8 cellular contexts compared by ENCODE assay signal in genomic region chr19:12884926-12885748, GRCh38. TPM values are rescaled to one million over a fixed set of nuclear protein-coding genes. Genes with fewer than 3 reads are reported as not detected.
DNase-seq lines count a peak whose midpoint lies in the region; ATAC-seq, FAIRE-seq and TF ChIP-seq lines count a peak whose summit lies in the region.

No MANE protein-coding gene starts in this region.

- intact Hi-C loops in activated CD4-positive, alpha-beta T cell treated with anti-CD3 and anti-CD28 coated beads for 36 hours (cut with DNase I, micrococcal nuclease): loop anchor here (1.0 to 5.0 kb wide), 9 partner anchors 34 to 266 kb away; partner anchors contain the start of genes CALR (in 2 of the 2), FARSA (in 1 of the 2), RNASEH2A (in 1 of the 2) and SYCE2 (in 1 of the 2)
- intact Hi-C loops in HepG2 (cut with micrococcal nuclease; ENCODE audit: unreplicated experiment): loop anchor here (1.0 kb wide), 1 partner anchor 80 kb away; no protein-coding TSS in a partner anchor

- H3K4me1 Mint-ChIP-seq in activated CD4-positive, alpha-beta T cell treated with anti-CD3 and anti-CD28 coated beads for 36 hours: peaks cover 25% of the 10 kb centered on the region

- no peaks in the 10 kb centered on the region for H3K36me3 ChIP-seq in HepG2 (replicated peaks in 1 of 2; ENCODE audit: control insufficient read depth in 1 of 2, insufficient read depth in 2 of 2, low read length in 2 of 2)

- 92% methylated on average over 15 of the region's 73 CpGs for WGBS in HepG2 (ENCODE audit: low lambda C conversion rate)

- TF ChIP-seq EP300 in HepG2 (IDR thresholded peaks at IDR 0.05; ENCODE audit: low read depth in 2 of 2, low read length in 2 of 2): no peak
- TF ChIP-seq EP300 in HepG2 (CRISPR knock-in tag; IDR thresholded peaks at IDR 0.05; ENCODE audit: borderline replicate concordance): no peak

- TF ChIP-seq CTCF in choroid plexus epithelial cell (conservative IDR thresholded peaks at IDR 0.05; ENCODE audit: low read depth, low read length): peak; percentile 69
- TF ChIP-seq CTCF in HepG2 (CRISPR knock-in tag; IDR thresholded peaks at IDR 0.05): peak; percentile 78

- peak overlapping the region; percentile 22; the same call in 1 of the 2 replicates for H3K9ac ChIP-seq in HepG2 (ENCODE audit: insufficient read depth, low read depth, low read length)

- FAIRE-seq in HepG2 (lab: Jason Lieb, UNC): no peak

- CTCF ChIA-PET in activated CD4-positive, alpha-beta T cell treated with anti-CD3 and anti-CD28 coated beads for 36 hours (lab: Charles Lee): interaction anchor here (0.6 to 3.7 kb wide), 19 partner anchors 12 to 267 kb away, joined by 3 to 36 read pairs (median 3); no protein-coding TSS in a partner anchor
- CTCF ChIA-PET in HepG2 (lab: Yijun Ruan, JAX; ENCODE audit: low intra/inter-chr PET ratio, low total read pairs): interaction anchor here (1.9 kb wide), 1 partner anchor 80 kb away, joined by 10 read pairs; no protein-coding TSS in a partner anchor

- POLR2A ChIA-PET in activated CD4-positive, alpha-beta T cell treated with anti-CD3 and anti-CD28 coated beads for 36 hours (lab: Charles Lee): interaction anchor here (0.5 to 1.2 kb wide), 8 partner anchors 12 to 206 kb away, joined by 3 to 15 read pairs (median 4); partner anchors contain the start of gene FARSA
- POLR2A ChIA-PET in HepG2 (lab: Yijun Ruan, JAX): interaction anchor here (0.6 to 1.4 kb wide), 7 partner anchors 12 to 444 kb away, joined by 3 to 6 read pairs (median 3); no protein-coding TSS in a partner anchor

- H3K4me2 ChIP-seq in HepG2 (ENCODE audit: low read depth, low read length): peak overlapping the region; percentile 80

- H3K4me3 ChIP-seq in choroid plexus epithelial cell (ENCODE audit: low read depth, low read length): peak overlapping the region; percentile 32
- peak overlapping the region; percentile 48 to 69 (median 59) for H3K4me3 ChIP-seq in HepG2 (replicated peaks in 1 of 3; ENCODE audit: insufficient read depth in 1 of 3, low read depth in 2 of 3, low read length in 3 of 3)

- no peaks in the 10 kb centered on the region for H4K20me1 ChIP-seq in HepG2 (ENCODE audit: insufficient read depth, low read length)

- H3K27me3 ChIP-seq in HepG2 (ENCODE audit: control insufficient read depth in 1 of 2, insufficient read depth in 2 of 2, low read length in 2 of 2): peaks cover 0 to 18% of the 10 kb centered on the region in 2 experiments; a peak in 3 of 5 replicates

- in situ Hi-C loops in HepG2 (cut with HindIII; ENCODE audit: extremely low pct_ligation_motif_present, low pct_unique_long_range_greater_than_20kb): no loop called here

- no peak overlapping the region for H3K27ac ChIP-seq in HepG2 (ENCODE audit: extremely low read length, insufficient read depth, low read length)

- peak; percentile 80 for TF ChIP-seq RAD21 in HepG2 (CRISPR knock-in tag; IDR thresholded peaks at IDR 0.05)

- ATAC-seq in GM18502 (IDR thresholded peaks at IDR 0.05; ENCODE audit: poor library complexity, unreplicated experiment): peak; percentile 34
- peak; percentile 82 for ATAC-seq in activated CD4-positive, alpha-beta T cell treated with anti-CD3 and anti-CD28 coated beads for 36 hours
- peak; percentile 76 for ATAC-seq in HepG2

- peaks cover 13% of the 10 kb centered on the region for H3K9me3 ChIP-seq in HepG2 (ENCODE audit: low read length)

- H3K9me3 Mint-ChIP-seq in activated CD4-positive, alpha-beta T cell treated with anti-CD3 and anti-CD28 coated beads for 36 hours (ENCODE audit: low read depth): peaks cover 4% of the 10 kb centered on the region

- peaks cover 36% of the 10 kb centered on the region for H3K4me1 ChIP-seq in HepG2 (ENCODE audit: insufficient read depth, low read length)

- H2AFZ ChIP-seq in HepG2 (ENCODE audit: low read length): no peak overlapping the region

- 0 out of 4 replicates have a peak, but pooled peaks of 1 of the 2 experiments have one; percentile 30 for TF ChIP-seq POLR2A in HepG2 (IDR thresholded peaks at IDR 0.05; ENCODE audit: insufficient read depth in 1 of 2, low read depth in 2 of 2, low read length in 2 of 2)

- H3K79me2 ChIP-seq in HepG2 (ENCODE audit: insufficient read depth, low read length): no peaks in the 10 kb centered on the region

- DNase-seq in NCI-H2081 treated with DMSO at 0.1 percent for 48 hours (lab: John Stamatoyannopoulos, UW) (peak; percentile 62), choroid plexus epithelial cell (ENCODE audit: low read depth) (peak; percentile 58), HepG2 (ENCODE audit: low spot score) (peak; percentile 29), NCI-H1105 (lab: John Stamatoyannopoulos, UW) (no peak), DMS79 treated with DMSO at 0.1 percent for 48 hours (lab: John Stamatoyannopoulos, UW) (no peak)
- peak; percentile 97 for DNase-seq in activated CD4-positive, alpha-beta T cell treated with anti-CD3 and anti-CD28 coated beads for 36 hours
- DNase-seq in stimulated activated CD4-positive, alpha-beta T cell treated with anti-CD3 and anti-CD28 coated beads, TNF-alpha, amount 100 ng/mL, for 4 hours (ENCODE audit: low read depth in 3 of 3): peak; percentile 79 to 82 (median 80)

- BruUV-seq in HepG2 (replicated peaks; lab: Mats Ljungman, UMichigan): no TSS peak

- no peaks in the 10 kb centered on the region for H3K36me3 Mint-ChIP-seq in activated CD4-positive, alpha-beta T cell treated with anti-CD3 and anti-CD28 coated beads for 36 hours (ENCODE audit: low read depth)

- peak overlapping the region; percentile 88 for H3K27ac Mint-ChIP-seq in activated CD4-positive, alpha-beta T cell treated with anti-CD3 and anti-CD28 coated beads for 36 hours

- H3K4me3 Mint-ChIP-seq in activated CD4-positive, alpha-beta T cell treated with anti-CD3 and anti-CD28 coated beads for 36 hours: peak overlapping the region; percentile 79

- no peaks in the 10 kb centered on the region for H3K27me3 Mint-ChIP-seq in activated CD4-positive, alpha-beta T cell treated with anti-CD3 and anti-CD28 coated beads for 36 hours

RNA-seq across cellular contexts. Expression of gene KLF1, which starts 1.9 kb away (rescaled TPM):
- under 1 TPM; 0.18 to 0.37 TPM for total RNA-seq in activated CD4-positive, alpha-beta T cell treated with anti-CD3 and anti-CD28 coated beads for 36 hours
- total RNA-seq in HepG2 (2016; rRNA removed; fragmentation: Illumina TruSeq; extraction: Trizol): not detected in 2 replicates
- total RNA-seq in HepG2 (2016; cell fraction: cytosol; rRNA removed; fragmentation: Illumina TruSeq; extraction: Trizol; ENCODE audit: low read depth): not detected in 2 replicates
- 0.06 TPM in 1 of 2 replicates, not detected in the other for total RNA-seq in HepG2 (2016; cell fraction: insoluble cytoplasmic fraction; rRNA removed; fragmentation: Illumina TruSeq; extraction: Trizol)
- total RNA-seq in HepG2 (2016; cell fraction: membrane; rRNA removed; fragmentation: Illumina TruSeq; extraction: Trizol): 0.10 TPM in 1 of 2 replicates, not detected in the other
- total RNA-seq in HepG2 (2016; cell fraction: nucleus; rRNA removed; fragmentation: Illumina TruSeq; extraction: Trizol): not detected in 2 replicates
- not detected in 2 replicates for polyA plus RNA-seq in HepG2 (2011; rRNA removed)
- 0.05 TPM in 1 of 2 replicates, not detected in the other for polyA plus RNA-seq in HepG2 (2011; cell fraction: cytosol; rRNA removed)
- polyA plus RNA-seq in HepG2 (2011; cell fraction: nucleus; rRNA removed): not detected in 2 replicates
- not detected in 2 replicates for polyA plus RNA-seq in HepG2 (2012)
- polyA plus RNA-seq in HepG2 (2016; cell fraction: cytosol; fragmentation: Illumina TruSeq; extraction: Trizol; ENCODE audit: low read depth): not detected in 2 replicates
- not detected in 2 replicates for polyA plus RNA-seq in HepG2 (2016; cell fraction: insoluble cytoplasmic fraction; fragmentation: Illumina TruSeq; extraction: Trizol; ENCODE audit: low read depth)
- polyA plus RNA-seq in HepG2 (2016; cell fraction: membrane; fragmentation: Illumina TruSeq; extraction: Trizol; ENCODE audit: low read depth): not detected in 2 replicates
- polyA plus RNA-seq in HepG2 (2016; cell fraction: nucleus; fragmentation: Illumina TruSeq; extraction: Trizol; ENCODE audit: insufficient read depth, low read depth): not detected in 2 replicates
- polyA minus RNA-seq in HepG2 (2011; rRNA and poly(A)+ RNA removed; ENCODE audit: low replicate concordance): 0.12 TPM in 1 of 2 replicates, not detected in the other
- polyA minus RNA-seq in HepG2 (2011; cell fraction: cytosol; rRNA and poly(A)+ RNA removed): not detected in 2 replicates
- not detected in 2 replicates for polyA minus RNA-seq in HepG2 (2011; cell fraction: nucleus; rRNA and poly(A)+ RNA removed)

RNA-seq across cellular contexts. Expression of gene DNASE2, which starts 3.9 kb away (rescaled TPM):
- total RNA-seq in activated CD4-positive, alpha-beta T cell treated with anti-CD3 and anti-CD28 coated beads for 36 hours: 10 to 100 TPM; 22.5 to 24.3 TPM
- 3.4 and 7.5 TPM in 2 replicates for total RNA-seq in HepG2 (2016; rRNA removed; fragmentation: Illumina TruSeq; extraction: Trizol)
- total RNA-seq in HepG2 (2016; cell fraction: cytosol; rRNA removed; fragmentation: Illumina TruSeq; extraction: Trizol; ENCODE audit: low read depth): 1.7 TPM in 2 replicates
- total RNA-seq in HepG2 (2016; cell fraction: insoluble cytoplasmic fraction; rRNA removed; fragmentation: Illumina TruSeq; extraction: Trizol): 3.7 and 7.7 TPM in 2 replicates
- total RNA-seq in HepG2 (2016; cell fraction: membrane; rRNA removed; fragmentation: Illumina TruSeq; extraction: Trizol): 2.8 and 3.4 TPM in 2 replicates
- 5.1 and 7.3 TPM in 2 replicates for total RNA-seq in HepG2 (2016; cell fraction: nucleus; rRNA removed; fragmentation: Illumina TruSeq; extraction: Trizol)
- 16.2 and 19.0 TPM in 2 replicates for polyA plus RNA-seq in HepG2 (2011; rRNA removed)
- polyA plus RNA-seq in HepG2 (2011; cell fraction: cytosol; rRNA removed): 15.9 and 21.4 TPM in 2 replicates
- 3.6 and 3.7 TPM in 2 replicates for polyA plus RNA-seq in HepG2 (2011; cell fraction: nucleus; rRNA removed)
- 4.7 and 9.6 TPM in 2 replicates for polyA plus RNA-seq in HepG2 (2012)
- 1.6 and 2.0 TPM in 2 replicates for polyA plus RNA-seq in HepG2 (2016; cell fraction: cytosol; fragmentation: Illumina TruSeq; extraction: Trizol; ENCODE audit: low read depth)
- 3.1 and 4.3 TPM in 2 replicates for polyA plus RNA-seq in HepG2 (2016; cell fraction: insoluble cytoplasmic fraction; fragmentation: Illumina TruSeq; extraction: Trizol; ENCODE audit: low read depth)
- polyA plus RNA-seq in HepG2 (2016; cell fraction: membrane; fragmentation: Illumina TruSeq; extraction: Trizol; ENCODE audit: low read depth): 2.1 and 2.2 TPM in 2 replicates
- 13.1 and 14.9 TPM in 2 replicates for polyA plus RNA-seq in HepG2 (2016; cell fraction: nucleus; fragmentation: Illumina TruSeq; extraction: Trizol; ENCODE audit: insufficient read depth, low read depth)
- polyA minus RNA-seq in HepG2 (2011; rRNA and poly(A)+ RNA removed; ENCODE audit: low replicate concordance): 20.7 and 57.6 TPM in 2 replicates
- polyA minus RNA-seq in HepG2 (2011; cell fraction: cytosol; rRNA and poly(A)+ RNA removed): 6.6 and 11.3 TPM in 2 replicates
- 1.8 and 3.6 TPM in 2 replicates for polyA minus RNA-seq in HepG2 (2011; cell fraction: nucleus; rRNA and poly(A)+ RNA removed)

RNA-seq across cellular contexts. Expression of gene GCDH, which starts 5.8 kb away (rescaled TPM):
- total RNA-seq in activated CD4-positive, alpha-beta T cell treated with anti-CD3 and anti-CD28 coated beads for 36 hours: 10 to 100 TPM; 36.2 to 41.1 TPM
- 35.0 and 38.0 TPM in 2 replicates for total RNA-seq in HepG2 (2016; rRNA removed; fragmentation: Illumina TruSeq; extraction: Trizol)
- 6.4 and 7.1 TPM in 2 replicates for total RNA-seq in HepG2 (2016; cell fraction: cytosol; rRNA removed; fragmentation: Illumina TruSeq; extraction: Trizol; ENCODE audit: low read depth)
- total RNA-seq in HepG2 (2016; cell fraction: insoluble cytoplasmic fraction; rRNA removed; fragmentation: Illumina TruSeq; extraction: Trizol): 32.3 and 35.4 TPM in 2 replicates
- 8.5 and 8.8 TPM in 2 replicates for total RNA-seq in HepG2 (2016; cell fraction: membrane; rRNA removed; fragmentation: Illumina TruSeq; extraction: Trizol)
- 27.9 and 29.6 TPM in 2 replicates for total RNA-seq in HepG2 (2016; cell fraction: nucleus; rRNA removed; fragmentation: Illumina TruSeq; extraction: Trizol)
- polyA plus RNA-seq in HepG2 (2011; rRNA removed): 15.1 and 16.4 TPM in 2 replicates
- polyA plus RNA-seq in HepG2 (2011; cell fraction: cytosol; rRNA removed): 20.4 and 29.2 TPM in 2 replicates
- polyA plus RNA-seq in HepG2 (2011; cell fraction: nucleus; rRNA removed): 66.4 and 76.8 TPM in 2 replicates
- 12.5 and 15.0 TPM in 2 replicates for polyA plus RNA-seq in HepG2 (2012)
- polyA plus RNA-seq in HepG2 (2016; cell fraction: cytosol; fragmentation: Illumina TruSeq; extraction: Trizol; ENCODE audit: low read depth): 4.3 and 4.6 TPM in 2 replicates
- 30.7 and 35.1 TPM in 2 replicates for polyA plus RNA-seq in HepG2 (2016; cell fraction: insoluble cytoplasmic fraction; fragmentation: Illumina TruSeq; extraction: Trizol; ENCODE audit: low read depth)
- 6.1 and 7.3 TPM in 2 replicates for polyA plus RNA-seq in HepG2 (2016; cell fraction: membrane; fragmentation: Illumina TruSeq; extraction: Trizol; ENCODE audit: low read depth)
- 59.5 and 61.0 TPM in 2 replicates for polyA plus RNA-seq in HepG2 (2016; cell fraction: nucleus; fragmentation: Illumina TruSeq; extraction: Trizol; ENCODE audit: insufficient read depth, low read depth)
- polyA minus RNA-seq in HepG2 (2011; rRNA and poly(A)+ RNA removed; ENCODE audit: low replicate concordance): 19.4 and 29.1 TPM in 2 replicates
- 9.4 TPM in 2 replicates for polyA minus RNA-seq in HepG2 (2011; cell fraction: cytosol; rRNA and poly(A)+ RNA removed)
- polyA minus RNA-seq in HepG2 (2011; cell fraction: nucleus; rRNA and poly(A)+ RNA removed): 18.4 and 21.8 TPM in 2 replicates

RNA-seq across cellular contexts. Expression of gene SYCE2, which starts 34.0 kb away (rescaled TPM):
- total RNA-seq in activated CD4-positive, alpha-beta T cell treated with anti-CD3 and anti-CD28 coated beads for 36 hours: 1 to 10 TPM; 2.7 to 3.5 TPM
- total RNA-seq in HepG2 (2016; rRNA removed; fragmentation: Illumina TruSeq; extraction: Trizol): 0.09 TPM in 1 of 2 replicates, not detected in the other
- total RNA-seq in HepG2 (2016; cell fraction: cytosol; rRNA removed; fragmentation: Illumina TruSeq; extraction: Trizol; ENCODE audit: low read depth): not detected in 2 replicates
- 0.19 TPM in 1 of 2 replicates, not detected in the other for total RNA-seq in HepG2 (2016; cell fraction: insoluble cytoplasmic fraction; rRNA removed; fragmentation: Illumina TruSeq; extraction: Trizol)
- not detected in 2 replicates for total RNA-seq in HepG2 (2016; cell fraction: membrane; rRNA removed; fragmentation: Illumina TruSeq; extraction: Trizol)
- not detected in 2 replicates for total RNA-seq in HepG2 (2016; cell fraction: nucleus; rRNA removed; fragmentation: Illumina TruSeq; extraction: Trizol)
- 0.25 and 0.40 TPM in 2 replicates for polyA plus RNA-seq in HepG2 (2011; rRNA removed)
- 0.08 TPM in 1 of 2 replicates, not detected in the other for polyA plus RNA-seq in HepG2 (2011; cell fraction: cytosol; rRNA removed)
- polyA plus RNA-seq in HepG2 (2011; cell fraction: nucleus; rRNA removed): 0.68 and 0.84 TPM in 2 replicates
- polyA plus RNA-seq in HepG2 (2012): 1.2 and 1.7 TPM in 2 replicates
- polyA plus RNA-seq in HepG2 (2016; cell fraction: cytosol; fragmentation: Illumina TruSeq; extraction: Trizol; ENCODE audit: low read depth): 0.23 TPM in 1 of 2 replicates, not detected in the other
- 0.32 TPM in 1 of 2 replicates, not detected in the other for polyA plus RNA-seq in HepG2 (2016; cell fraction: insoluble cytoplasmic fraction; fragmentation: Illumina TruSeq; extraction: Trizol; ENCODE audit: low read depth)
- 0.13 and 0.21 TPM in 2 replicates for polyA plus RNA-seq in HepG2 (2016; cell fraction: membrane; fragmentation: Illumina TruSeq; extraction: Trizol; ENCODE audit: low read depth)
- polyA plus RNA-seq in HepG2 (2016; cell fraction: nucleus; fragmentation: Illumina TruSeq; extraction: Trizol; ENCODE audit: insufficient read depth, low read depth): 1.0 and 3.2 TPM in 2 replicates
- polyA minus RNA-seq in HepG2 (2011; rRNA and poly(A)+ RNA removed; ENCODE audit: low replicate concordance): 0.47 TPM in 1 of 2 replicates, not detected in the other
- polyA minus RNA-seq in HepG2 (2011; cell fraction: cytosol; rRNA and poly(A)+ RNA removed): not detected in 2 replicates
- polyA minus RNA-seq in HepG2 (2011; cell fraction: nucleus; rRNA and poly(A)+ RNA removed): not detected in 2 replicates

RNA-seq across cellular contexts. Expression of gene MAST1, which starts 46.8 kb away (rescaled TPM):
- 1 to 10 TPM; 1.8 to 2.7 TPM for total RNA-seq in activated CD4-positive, alpha-beta T cell treated with anti-CD3 and anti-CD28 coated beads for 36 hours
- total RNA-seq in HepG2 (2016; rRNA removed; fragmentation: Illumina TruSeq; extraction: Trizol): 0.27 and 0.73 TPM in 2 replicates
- 1.2 and 1.3 TPM in 2 replicates for total RNA-seq in HepG2 (2016; cell fraction: cytosol; rRNA removed; fragmentation: Illumina TruSeq; extraction: Trizol; ENCODE audit: low read depth)
- total RNA-seq in HepG2 (2016; cell fraction: insoluble cytoplasmic fraction; rRNA removed; fragmentation: Illumina TruSeq; extraction: Trizol): 1.1 and 1.5 TPM in 2 replicates
- 1.4 and 1.8 TPM in 2 replicates for total RNA-seq in HepG2 (2016; cell fraction: membrane; rRNA removed; fragmentation: Illumina TruSeq; extraction: Trizol)
- total RNA-seq in HepG2 (2016; cell fraction: nucleus; rRNA removed; fragmentation: Illumina TruSeq; extraction: Trizol): 1.3 and 1.9 TPM in 2 replicates
- polyA plus RNA-seq in HepG2 (2011; rRNA removed): 4.7 and 5.6 TPM in 2 replicates
- 2.8 and 3.5 TPM in 2 replicates for polyA plus RNA-seq in HepG2 (2011; cell fraction: cytosol; rRNA removed)
- 27.4 and 28.9 TPM in 2 replicates for polyA plus RNA-seq in HepG2 (2011; cell fraction: nucleus; rRNA removed)
- 4.1 and 5.1 TPM in 2 replicates for polyA plus RNA-seq in HepG2 (2012)
- 3.5 and 3.6 TPM in 2 replicates for polyA plus RNA-seq in HepG2 (2016; cell fraction: cytosol; fragmentation: Illumina TruSeq; extraction: Trizol; ENCODE audit: low read depth)
- 1.2 and 1.3 TPM in 2 replicates for polyA plus RNA-seq in HepG2 (2016; cell fraction: insoluble cytoplasmic fraction; fragmentation: Illumina TruSeq; extraction: Trizol; ENCODE audit: low read depth)
- 3.2 and 3.3 TPM in 2 replicates for polyA plus RNA-seq in HepG2 (2016; cell fraction: membrane; fragmentation: Illumina TruSeq; extraction: Trizol; ENCODE audit: low read depth)
- 3.9 and 5.3 TPM in 2 replicates for polyA plus RNA-seq in HepG2 (2016; cell fraction: nucleus; fragmentation: Illumina TruSeq; extraction: Trizol; ENCODE audit: insufficient read depth, low read depth)
- polyA minus RNA-seq in HepG2 (2011; rRNA and poly(A)+ RNA removed; ENCODE audit: low replicate concordance): 2.4 and 8.0 TPM in 2 replicates
- polyA minus RNA-seq in HepG2 (2011; cell fraction: cytosol; rRNA and poly(A)+ RNA removed): 1.8 and 2.2 TPM in 2 replicates
- 2.4 and 2.7 TPM in 2 replicates for polyA minus RNA-seq in HepG2 (2011; cell fraction: nucleus; rRNA and poly(A)+ RNA removed)

Comparison
In these comparisons a context has a peak if more than half of its experiments do, and no peak if none do; other contexts are left out.
1. DNase-seq: peak in NCI-H2081 treated with DMSO at 0.1 percent for 48 hours (single experiment), activated CD4-positive, alpha-beta T cell treated with anti-CD3 and anti-CD28 coated beads for 36 hours (single experiment), choroid plexus epithelial cell (single experiment), HepG2 (single experiment) and stimulated activated CD4-positive, alpha-beta T cell treated with anti-CD3 and anti-CD28 coated beads, TNF-alpha, amount 100 ng/mL, for 4 hours (3 of 3); none in NCI-H1105 (single experiment) and DMS79 treated with DMSO at 0.1 percent for 48 hours (single experiment).
2. Peak in every context shown above with its lines, with median percentiles within 50 percentile points of each other: ATAC-seq.